2 cellular contexts compared by ENCODE assay signal in genomic region chr6:166774770-166775169, GRCh38.
"Had no signal": no experiment of that assay in that cellular context is flagged by ENCODE, and none has a peak within 500 bp of the region (broad histone marks: within the 10 kb centered on the region; RNA-seq: fewer than 3 reads in every experiment).

No MANE protein-coding gene starts in this region.

- H3K4me3 ChIP-seq: body of pancreas, ovary had no signal
